Comparison of ENCODE assay signal across 9 cellular contexts in genomic region chr19:40392894-40393517, GRCh38. TPM values are rescaled to one million over a fixed set of nuclear protein-coding genes. Genes with fewer than 3 reads are reported as not detected.
DNase-seq lines count a peak whose midpoint lies in the region; ATAC-seq and TF ChIP-seq lines count a peak whose summit lies in the region.
"Had no signal": no experiment of that assay in that cellular context is flagged by ENCODE, and none has a peak within 500 bp of the region (broad histone marks: within the 10 kb centered on the region; RNA-seq: fewer than 3 reads in every experiment).

No MANE protein-coding gene starts in this region.

- intact Hi-C loops in left lung (cut with DNase I) = no loop called here
- intact Hi-C loops in sigmoid colon (cut with DNase I) = no loop called here

- H3K9me3 ChIP-seq in left lung (no peaks in the 10 kb centered on the region), sigmoid colon (no peaks in the 10 kb centered on the region)

- H3K4me3 ChIP-seq in left lung = no peak overlapping the region
- no peak overlapping the region for H3K4me3 ChIP-seq in sigmoid colon
- H3K4me3 ChIP-seq: GM23248 had no signal

- H3K36me3 ChIP-seq in left lung (peaks cover 0 to 15% of the 10 kb centered on the region in 2 donors), sigmoid colon (no peaks in the 10 kb centered on the region)

- H3K4me1 ChIP-seq in left lung (peaks cover 0 to 14% of the 10 kb centered on the region in 2 donors), sigmoid colon (no peaks in the 10 kb centered on the region)

- CTCF ChIA-PET in RWPE1 (lab: Yijun Ruan, JAX) = no interaction called here

- no peaks in the 10 kb centered on the region for H3K27me3 ChIP-seq in left lung
- H3K27me3 ChIP-seq in sigmoid colon = no peaks in the 10 kb centered on the region

- TF ChIP-seq CTCF in RWPE1 (conservative IDR thresholded peaks at IDR 0.05; ENCODE audit: low read depth) = no peak; the same call in 1 of the 2 replicates
- TF ChIP-seq CTCF in left lung (IDR thresholded peaks at IDR 0.05) = peak in 1 of 2 donors; percentile 28
- TF ChIP-seq CTCF in sigmoid colon (IDR thresholded peaks at IDR 0.05) = peak in 1 of 4 experiments; percentile 11

- TF ChIP-seq POLR2A in sigmoid colon (IDR thresholded peaks at IDR 0.05) = no peak

- no peak for TF ChIP-seq EP300 in sigmoid colon (IDR thresholded peaks at IDR 0.05)

- H3K27ac ChIP-seq in RWPE1 (peak overlapping the region; percentile 10; the same call in 1 of the 2 replicates), left lung (peak overlapping the region in 1 of 2 donors; percentile 34), sigmoid colon (no peak overlapping the region)
- H3K27ac ChIP-seq: GM23248 had no signal

- WGBS in sigmoid colon, 2 donors = 33 to 61% methylated on average over 9 of the region's 9 CpGs

- peak; percentile 90 for ATAC-seq in left lung

- DNase-seq in ELF-1 (ENCODE audit: low read depth, low spot score) (peak; percentile 57), RWPE1 (ENCODE audit: low spot score) (peak; percentile 37), left lung (peak in 1 of 2 donors; percentile 59), sigmoid colon (no peak), NCI-H2107 (lab: John Stamatoyannopoulos, UW) (no peak)
- DNase-seq in activated naive CD4-positive, alpha-beta T cell treated with Interleukin-2 at 50 U/mL for 16 hours = no peak
- DNase-seq: amniotic stem cell, GDM1, GM23248 had no signal

- POLR2A ChIA-PET in RWPE1 (lab: Yijun Ruan, JAX; ENCODE audit: low non-redundant PET) = no interaction called here

RNA-seq across cellular contexts. Expression of gene HIPK4, which starts 3.0 kb away (rescaled TPM):
- under 1 TPM; 0.09 to 0.24 TPM for total RNA-seq in left lung
- total RNA-seq in sigmoid colon = under 1 TPM in 2 of 4 donors, not detected in 2; 0.14 to 0.36 TPM
- polyA plus RNA-seq in sigmoid colon = under 1 TPM in 1 of 3 donors, not detected in 2; 0.06 TPM

RNA-seq across cellular contexts. Expression of gene PRX, which starts 20.2 kb away (rescaled TPM):
- total RNA-seq in left lung (10 to 100 TPM; 18.7 to 20.0 TPM), sigmoid colon (1 to 10 TPM; 3.5 to 8.6 (median 5.0) TPM)
- polyA plus RNA-seq in sigmoid colon = 1 to 10 TPM in 2 of 3 donors, under 1 TPM in 1; 0.69 to 2.0 (median 1.8) TPM

RNA-seq across cellular contexts. Expression of gene SERTAD1, which starts 32.8 kb away (rescaled TPM):
- 10 to 100 TPM; 14.8 to 17.5 TPM for total RNA-seq in left lung
- 10 to 100 TPM; 10.2 to 29.2 (median 15.7) TPM for total RNA-seq in sigmoid colon
- polyA plus RNA-seq in sigmoid colon = 10 to 100 TPM; 14.4 to 44.4 (median 24.0) TPM

RNA-seq across cellular contexts. Expression of gene PLD3, which starts 44.5 kb away (rescaled TPM):
- 100 to 1,000 TPM; 315 to 604 TPM for total RNA-seq in left lung
- 100 to 1,000 TPM; 164 to 270 (median 230) TPM for total RNA-seq in sigmoid colon
- 100 to 1,000 TPM in 2 of 3 donors, 10 to 100 TPM in 1; 48.0 to 121 (median 118) TPM for polyA plus RNA-seq in sigmoid colon

RNA-seq across cellular contexts. Expression of gene C19orf47, which starts 44.8 kb away (rescaled TPM):
- total RNA-seq in left lung (10 to 100 TPM; 18.3 to 19.0 TPM), sigmoid colon (10 to 100 TPM in 3 of 4 donors, 1 to 10 TPM in 1; 8.9 to 12.8 (median 11.5) TPM)
- 10 to 100 TPM in 1 of 3 donors, 1 to 10 TPM in 2; 7.9 to 16.7 (median 8.4) TPM for polyA plus RNA-seq in sigmoid colon

Comparison
In these comparisons a context has a peak if more than half of its experiments do, and no peak if none do; other contexts are left out.
1. DNase-seq: peak in ELF-1 (single experiment) and RWPE1 (single experiment); none in sigmoid colon (single experiment), activated naive CD4-positive, alpha-beta T cell treated with Interleukin-2 at 50 U/mL for 16 hours (single experiment) and NCI-H2107 (single experiment).